Comparison of ENCODE assay signal across 25 cellular contexts in the genomic region with DNA sequence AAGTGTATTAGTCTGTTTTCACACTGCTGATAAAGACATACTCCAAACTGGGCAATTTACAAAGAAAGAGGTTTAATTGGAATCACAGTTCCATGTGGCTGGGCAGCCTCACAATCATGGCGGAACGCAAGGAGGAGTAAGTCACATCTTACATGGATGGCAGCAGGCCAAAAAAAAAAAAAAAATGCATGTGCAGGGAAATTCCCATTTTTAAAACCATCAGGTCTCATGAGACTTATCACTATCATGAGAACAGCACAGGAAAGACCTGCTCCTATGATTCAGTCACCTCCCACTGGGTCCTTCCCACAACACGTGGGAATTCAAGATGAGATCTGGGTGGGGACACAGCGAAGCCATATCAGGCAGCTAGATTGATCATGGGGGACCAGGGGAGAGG.
"Had no signal": no experiment of that assay in that cellular context is flagged by ENCODE, and none has a peak within 500 bp of the region (broad histone marks: within the 10 kb centered on the region; RNA-seq: fewer than 3 reads in every experiment).

No MANE protein-coding gene starts in this region.

- ATAC-seq: activated CD8-positive, alpha-beta T cell treated with anti-CD3 and anti-CD28 coated beads for 36 hours; activated T-cell treated with anti-CD3 and anti-CD28 coated beads, Interleukin-2, amount 50 U/mL, for 72 hours; activated T-helper 17 cell treated with anti-CD3 and anti-CD28 coated beads, Interleukin-2, amount 50 U/mL, for 72 hours; Panc1 had no signal

- DNase-seq: activated CD4-positive, alpha-beta T cell treated with anti-CD3 and anti-CD28 coated beads, Interleukin-2, amount 10 ng/mL, durations not matched to agents 24 days and 14 days; activated CD4-positive, alpha-beta T cell treated with anti-CD3 and anti-CD28 coated beads, Interleukin-2, amount 50 U/mL, for 4 hours; activated CD8-positive, alpha-beta T cell treated with anti-CD3 and anti-CD28 coated beads for 36 hours; activated effector memory CD4-positive, alpha-beta T cell treated with anti-CD3 and anti-CD28 coated beads, Interleukin-2, amount 50 U/mL, for 16 hours; activated naive CD4-positive, alpha-beta T cell; activated naive CD4-positive, alpha-beta T cell treated with anti-CD3 and anti-CD28 coated beads, Interleukin-2, amount 50 U/mL, for 16 hours; activated naive CD8-positive, alpha-beta T cell treated with anti-CD3 and anti-CD28 coated beads for 36 hours; activated T-cell treated with anti-CD3 and anti-CD28 coated beads, Interleukin-2, amount 50 U/mL, for 1 hour; activated T-cell treated with anti-CD3 and anti-CD28 coated beads, Interleukin-2, amount 50 U/mL, for 72 hours; amniotic stem cell; aorta; Karpas-422; NCI-H1048; NCI-H1105 treated with DMSO at 0.1 percent for 48 hours; NCI-H1436; NCI-H1694; NCI-H1930; NCI-H2081 treated with DMSO at 0.1 percent for 48 hours; NCI-H226; NCI-H446 treated with DMSO at 0.1 percent for 48 hours; NCI-H524 treated with DMSO at 0.1 percent for 48 hours; SIG-M5; T1000 had no signal
